In the genomic region with DNA sequence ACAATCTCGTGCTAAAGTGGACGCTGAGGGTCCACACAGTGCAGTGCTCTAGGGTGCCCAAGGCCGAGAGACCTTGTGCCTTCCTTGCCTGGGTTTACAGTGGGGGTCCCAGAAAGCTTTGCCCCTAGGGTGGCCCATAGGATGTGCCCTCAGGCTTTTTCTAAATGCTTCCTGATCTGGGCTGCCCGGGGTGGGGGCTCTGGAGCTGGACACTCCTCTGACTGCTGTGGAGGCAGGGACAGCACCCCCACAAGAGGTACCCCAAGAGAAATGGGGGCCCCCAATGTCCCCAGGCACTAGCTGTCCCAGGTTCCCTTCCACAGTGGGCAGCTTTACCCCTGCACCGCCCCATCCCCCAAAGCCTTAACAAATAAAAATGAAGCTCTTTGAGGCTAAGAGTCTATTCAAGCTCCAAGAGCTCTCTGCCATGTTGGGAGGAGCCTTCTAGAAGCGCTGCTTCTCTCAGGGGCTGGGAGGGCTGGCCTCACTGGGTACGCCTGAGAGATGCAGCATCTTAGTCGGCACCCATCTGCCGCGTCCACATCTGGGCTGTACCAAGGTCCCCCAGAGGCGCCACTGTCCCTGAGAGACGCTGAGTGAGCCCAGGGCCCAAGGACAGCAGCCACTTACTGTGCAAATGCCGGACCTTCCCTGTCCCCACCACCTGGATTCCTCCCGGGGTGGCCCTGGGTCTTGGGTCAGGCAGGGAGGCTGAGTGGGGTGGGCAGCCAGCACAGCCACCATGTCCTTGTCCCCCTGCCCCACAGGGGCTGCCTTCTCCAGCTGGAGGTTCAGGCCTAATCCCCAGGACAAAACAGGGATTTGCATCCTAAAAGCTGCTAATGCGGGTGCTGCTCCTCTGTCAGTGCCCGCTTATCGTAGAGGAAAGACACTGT, we compare ENCODE assay signal across 1 cellular context.
TF ChIP-seq lines count a peak whose summit lies in the region.

No MANE protein-coding gene starts in this region.

TF ChIP-seq in HepG2, 621 proteins besides CTCF, POLR2A, EP300 and RAD21 (continued from another document and continues in another):
- TF ChIP-seq, protein P1, sequence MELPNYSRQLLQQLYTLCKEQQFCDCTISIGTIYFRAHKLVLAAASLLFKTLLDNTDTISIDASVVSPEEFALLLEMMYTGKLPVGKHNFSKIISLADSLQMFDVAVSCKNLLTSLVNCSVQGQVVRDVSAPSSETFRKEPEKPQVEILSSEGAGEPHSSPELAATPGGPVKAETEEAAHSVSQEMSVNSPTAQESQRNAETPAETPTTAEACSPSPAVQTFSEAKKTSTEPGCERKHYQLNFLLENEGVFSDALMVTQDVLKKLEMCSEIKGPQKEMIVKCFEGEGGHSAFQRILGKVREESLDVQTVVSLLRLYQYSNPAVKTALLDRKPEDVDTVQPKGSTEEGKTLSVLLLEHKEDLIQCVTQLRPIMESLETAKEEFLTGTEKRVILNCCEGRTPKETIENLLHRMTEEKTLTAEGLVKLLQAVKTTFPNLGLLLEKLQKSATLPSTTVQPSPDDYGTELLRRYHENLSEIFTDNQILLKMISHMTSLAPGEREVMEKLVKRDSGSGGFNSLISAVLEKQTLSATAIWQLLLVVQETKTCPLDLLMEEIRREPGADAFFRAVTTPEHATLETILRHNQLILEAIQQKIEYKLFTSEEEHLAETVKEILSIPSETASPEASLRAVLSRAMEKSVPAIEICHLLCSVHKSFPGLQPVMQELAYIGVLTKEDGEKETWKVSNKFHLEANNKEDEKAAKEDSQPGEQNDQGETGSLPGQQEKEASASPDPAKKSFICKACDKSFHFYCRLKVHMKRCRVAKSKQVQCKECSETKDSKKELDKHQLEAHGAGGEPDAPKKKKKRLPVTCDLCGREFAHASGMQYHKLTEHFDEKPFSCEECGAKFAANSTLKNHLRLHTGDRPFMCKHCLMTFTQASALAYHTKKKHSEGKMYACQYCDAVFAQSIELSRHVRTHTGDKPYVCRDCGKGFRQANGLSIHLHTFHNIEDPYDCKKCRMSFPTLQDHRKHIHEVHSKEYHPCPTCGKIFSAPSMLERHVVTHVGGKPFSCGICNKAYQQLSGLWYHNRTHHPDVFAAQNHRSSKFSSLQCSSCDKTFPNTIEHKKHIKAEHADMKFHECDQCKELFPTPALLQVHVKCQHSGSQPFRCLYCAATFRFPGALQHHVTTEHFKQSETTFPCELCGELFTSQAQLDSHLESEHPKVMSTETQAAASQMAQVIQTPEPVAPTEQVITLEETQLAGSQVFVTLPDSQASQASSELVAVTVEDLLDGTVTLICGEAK (IDR thresholded peaks at IDR 0.05), result no peak
- TF ChIP-seq, protein P1 (CRISPR knock-in tag; IDR thresholded peaks at IDR 0.05), result 0 out of 2 replicates have a peak, but pooled peaks have one; percentile 49
- TF ChIP-seq, protein P2, sequence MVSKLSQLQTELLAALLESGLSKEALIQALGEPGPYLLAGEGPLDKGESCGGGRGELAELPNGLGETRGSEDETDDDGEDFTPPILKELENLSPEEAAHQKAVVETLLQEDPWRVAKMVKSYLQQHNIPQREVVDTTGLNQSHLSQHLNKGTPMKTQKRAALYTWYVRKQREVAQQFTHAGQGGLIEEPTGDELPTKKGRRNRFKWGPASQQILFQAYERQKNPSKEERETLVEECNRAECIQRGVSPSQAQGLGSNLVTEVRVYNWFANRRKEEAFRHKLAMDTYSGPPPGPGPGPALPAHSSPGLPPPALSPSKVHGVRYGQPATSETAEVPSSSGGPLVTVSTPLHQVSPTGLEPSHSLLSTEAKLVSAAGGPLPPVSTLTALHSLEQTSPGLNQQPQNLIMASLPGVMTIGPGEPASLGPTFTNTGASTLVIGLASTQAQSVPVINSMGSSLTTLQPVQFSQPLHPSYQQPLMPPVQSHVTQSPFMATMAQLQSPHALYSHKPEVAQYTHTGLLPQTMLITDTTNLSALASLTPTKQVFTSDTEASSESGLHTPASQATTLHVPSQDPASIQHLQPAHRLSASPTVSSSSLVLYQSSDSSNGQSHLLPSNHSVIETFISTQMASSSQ (IDR thresholded peaks at IDR 0.05; ENCODE audit: low read depth), result no peak
- TF ChIP-seq, protein P2 (CRISPR knock-in tag; IDR thresholded peaks at IDR 0.05; ENCODE audit: borderline replicate concordance), result 0 out of 2 replicates have a peak, but pooled peaks have one; percentile 0
- TF ChIP-seq ZNF562 (CRISPR knock-in tag; IDR thresholded peaks at IDR 0.05; ENCODE audit: borderline replicate concordance) (no peak), YY1 (IDR thresholded peaks at IDR 0.05; ENCODE audit: insufficient read depth, insufficient replicate concordance, low read depth, low read length) (no peak), SUZ12 (IDR thresholded peaks at IDR 0.05; ENCODE audit: low read depth, low read length) (no peak), NKX3-1 (CRISPR knock-in tag; IDR thresholded peaks at IDR 0.05) (no peak), ZNF317 (CRISPR knock-in tag; IDR thresholded peaks at IDR 0.05) (0 out of 2 replicates have a peak, but pooled peaks have one; percentile 20), ZNF576 (CRISPR knock-in tag; IDR thresholded peaks at IDR 0.05) (no peak), GMEB1 (CRISPR knock-in tag; IDR thresholded peaks at IDR 0.05; ENCODE audit: borderline replicate concordance) (no peak), SMAD1 (CRISPR knock-in tag; IDR thresholded peaks at IDR 0.05; ENCODE audit: borderline replicate concordance, low read depth) (peak; percentile 8; the same call in 1 of the 2 replicates), HNRNPLL (IDR thresholded peaks at IDR 0.05; ENCODE audit: low read depth, low read length, poor library complexity, severe bottlenecking) (no peak), ZNF207 (IDR thresholded peaks at IDR 0.05; ENCODE audit: borderline replicate concordance) (no peak), SCMH1 (CRISPR knock-in tag; IDR thresholded peaks at IDR 0.05; ENCODE audit: borderline replicate concordance) (no peak), PITX1 (CRISPR knock-in tag; IDR thresholded peaks at IDR 0.05) (no peak), NR0B2 (CRISPR knock-in tag; IDR thresholded peaks at IDR 0.05) (0 out of 2 replicates have a peak, but pooled peaks have one; percentile 29), GFI1 (CRISPR knock-in tag; IDR thresholded peaks at IDR 0.05; ENCODE audit: borderline replicate concordance) (no peak), ZFP90 (CRISPR knock-in tag; IDR thresholded peaks at IDR 0.05; ENCODE audit: borderline replicate concordance) (no peak)
- TF ChIP-seq, protein P3, sequence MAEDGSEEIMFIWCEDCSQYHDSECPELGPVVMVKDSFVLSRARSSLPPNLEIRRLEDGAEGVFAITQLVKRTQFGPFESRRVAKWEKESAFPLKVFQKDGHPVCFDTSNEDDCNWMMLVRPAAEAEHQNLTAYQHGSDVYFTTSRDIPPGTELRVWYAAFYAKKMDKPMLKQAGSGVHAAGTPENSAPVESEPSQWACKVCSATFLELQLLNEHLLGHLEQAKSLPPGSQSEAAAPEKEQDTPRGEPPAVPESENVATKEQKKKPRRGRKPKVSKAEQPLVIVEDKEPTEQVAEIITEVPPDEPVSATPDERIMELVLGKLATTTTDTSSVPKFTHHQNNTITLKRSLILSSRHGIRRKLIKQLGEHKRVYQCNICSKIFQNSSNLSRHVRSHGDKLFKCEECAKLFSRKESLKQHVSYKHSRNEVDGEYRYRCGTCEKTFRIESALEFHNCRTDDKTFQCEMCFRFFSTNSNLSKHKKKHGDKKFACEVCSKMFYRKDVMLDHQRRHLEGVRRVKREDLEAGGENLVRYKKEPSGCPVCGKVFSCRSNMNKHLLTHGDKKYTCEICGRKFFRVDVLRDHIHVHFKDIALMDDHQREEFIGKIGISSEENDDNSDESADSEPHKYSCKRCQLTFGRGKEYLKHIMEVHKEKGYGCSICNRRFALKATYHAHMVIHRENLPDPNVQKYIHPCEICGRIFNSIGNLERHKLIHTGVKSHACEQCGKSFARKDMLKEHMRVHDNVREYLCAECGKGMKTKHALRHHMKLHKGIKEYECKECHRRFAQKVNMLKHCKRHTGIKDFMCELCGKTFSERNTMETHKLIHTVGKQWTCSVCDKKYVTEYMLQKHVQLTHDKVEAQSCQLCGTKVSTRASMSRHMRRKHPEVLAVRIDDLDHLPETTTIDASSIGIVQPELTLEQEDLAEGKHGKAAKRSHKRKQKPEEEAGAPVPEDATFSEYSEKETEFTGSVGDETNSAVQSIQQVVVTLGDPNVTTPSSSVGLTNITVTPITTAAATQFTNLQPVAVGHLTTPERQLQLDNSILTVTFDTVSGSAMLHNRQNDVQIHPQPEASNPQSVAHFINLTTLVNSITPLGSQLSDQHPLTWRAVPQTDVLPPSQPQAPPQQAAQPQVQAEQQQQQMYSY (CRISPR knock-in tag; IDR thresholded peaks at IDR 0.05), result no peak
- TF ChIP-seq, protein P4, sequence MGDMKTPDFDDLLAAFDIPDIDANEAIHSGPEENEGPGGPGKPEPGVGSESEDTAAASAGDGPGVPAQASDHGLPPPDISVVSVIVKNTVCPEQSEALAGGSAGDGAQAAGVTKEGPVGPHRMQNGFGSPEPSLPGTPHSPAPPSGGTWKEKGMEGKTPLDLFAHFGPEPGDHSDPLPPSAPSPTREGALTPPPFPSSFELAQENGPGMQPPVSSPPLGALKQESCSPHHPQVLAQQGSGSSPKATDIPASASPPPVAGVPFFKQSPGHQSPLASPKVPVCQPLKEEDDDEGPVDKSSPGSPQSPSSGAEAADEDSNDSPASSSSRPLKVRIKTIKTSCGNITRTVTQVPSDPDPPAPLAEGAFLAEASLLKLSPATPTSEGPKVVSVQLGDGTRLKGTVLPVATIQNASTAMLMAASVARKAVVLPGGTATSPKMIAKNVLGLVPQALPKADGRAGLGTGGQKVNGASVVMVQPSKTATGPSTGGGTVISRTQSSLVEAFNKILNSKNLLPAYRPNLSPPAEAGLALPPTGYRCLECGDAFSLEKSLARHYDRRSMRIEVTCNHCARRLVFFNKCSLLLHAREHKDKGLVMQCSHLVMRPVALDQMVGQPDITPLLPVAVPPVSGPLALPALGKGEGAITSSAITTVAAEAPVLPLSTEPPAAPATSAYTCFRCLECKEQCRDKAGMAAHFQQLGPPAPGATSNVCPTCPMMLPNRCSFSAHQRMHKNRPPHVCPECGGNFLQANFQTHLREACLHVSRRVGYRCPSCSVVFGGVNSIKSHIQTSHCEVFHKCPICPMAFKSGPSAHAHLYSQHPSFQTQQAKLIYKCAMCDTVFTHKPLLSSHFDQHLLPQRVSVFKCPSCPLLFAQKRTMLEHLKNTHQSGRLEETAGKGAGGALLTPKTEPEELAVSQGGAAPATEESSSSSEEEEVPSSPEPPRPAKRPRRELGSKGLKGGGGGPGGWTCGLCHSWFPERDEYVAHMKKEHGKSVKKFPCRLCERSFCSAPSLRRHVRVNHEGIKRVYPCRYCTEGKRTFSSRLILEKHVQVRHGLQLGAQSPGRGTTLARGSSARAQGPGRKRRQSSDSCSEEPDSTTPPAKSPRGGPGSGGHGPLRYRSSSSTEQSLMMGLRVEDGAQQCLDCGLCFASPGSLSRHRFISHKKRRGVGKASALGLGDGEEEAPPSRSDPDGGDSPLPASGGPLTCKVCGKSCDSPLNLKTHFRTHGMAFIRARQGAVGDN (CRISPR knock-in tag; IDR thresholded peaks at IDR 0.05), result peak; percentile 17; the same call in 1 of the 2 replicates
